ENCODE assay signal across 12 cellular contexts in genomic region chr11:118176400-118177134, GRCh38. TPM values are rescaled to one million over a fixed set of nuclear protein-coding genes. Genes with fewer than 3 reads are reported as not detected.
DNase-seq lines count a peak whose midpoint lies in the region; ATAC-seq lines count a peak whose summit lies in the region.
"Had no signal": no experiment of that assay in that cellular context is flagged by ENCODE, and none has a peak within 500 bp of the region (broad histone marks: within the 10 kb centered on the region; RNA-seq: fewer than 3 reads in every experiment).

A gene with protein sequence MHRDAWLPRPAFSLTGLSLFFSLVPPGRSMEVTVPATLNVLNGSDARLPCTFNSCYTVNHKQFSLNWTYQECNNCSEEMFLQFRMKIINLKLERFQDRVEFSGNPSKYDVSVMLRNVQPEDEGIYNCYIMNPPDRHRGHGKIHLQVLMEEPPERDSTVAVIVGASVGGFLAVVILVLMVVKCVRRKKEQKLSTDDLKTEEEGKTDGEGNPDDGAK (minus strand): TSS chr11:118176639. CDS start chr11:118176431, 208 bp downstream.

- H3K27ac Mint-ChIP-seq in activated CD4-positive, alpha-beta memory T cell treated with anti-CD3 and anti-CD28 coated beads for 36 hours = no peak within 1 kb of the TSS
- H3K27ac Mint-ChIP-seq: activated CD4-positive, alpha-beta T cell treated with anti-CD3 and anti-CD28 coated beads for 36 hours had no signal

- DNase-seq in SW480 (ENCODE audit: low spot score) (peak; percentile 31), left cardiac atrium (no peak), NCI-H2107 treated with DMSO at 0.1 percent for 48 hours (lab: John Stamatoyannopoulos, UW; ENCODE audit: unreplicated experiment) (no peak), mesenteric fat pad (ENCODE audit: low spot score) (no peak)
- no peak for DNase-seq in activated CD4-positive, alpha-beta memory T cell treated with anti-CD3 and anti-CD28 coated beads for 36 hours
- DNase-seq: activated CD4-positive, alpha-beta T cell treated with anti-CD3 and anti-CD28 coated beads for 36 hours; testis had no signal

- POLR2A ChIA-PET in activated CD4-positive, alpha-beta memory T cell treated with anti-CD3 and anti-CD28 coated beads for 36 hours (lab: Charles Lee) = no interaction called here

- peak within 1 kb of the TSS; percentile 36 to 80 (median 61); a peak in 21 of 22 replicates for H3K4me2 ChIP-seq in BLaER1 treated with 17β-estradiol and CSF1 and Interleukin-3, amounts not matched to agents 10 nM and 100 nM

- no peaks in the 10 kb centered on the region for H3K27me3 ChIP-seq in BLaER1 treated with 17β-estradiol and CSF1 and Interleukin-3, amounts not matched to agents 10 nM and 100 nM
- peaks cover 27% of the 10 kb centered on the region for H3K27me3 ChIP-seq in neuron (ENCODE audit: insufficient read depth, low read length)
- H3K27me3 ChIP-seq: testis had no signal

- intact Hi-C loops in left cardiac atrium (cut with DNase I) = no loop called here
- intact Hi-C loops in activated CD4-positive, alpha-beta memory T cell treated with anti-CD3 and anti-CD28 coated beads for 36 hours (cut with micrococcal nuclease) = no loop called here

- ATAC-seq in left cardiac atrium = peak; percentile 36 to 49
- no peak for ATAC-seq in HG03135 (IDR thresholded peaks at IDR 0.05; ENCODE audit: unreplicated experiment)
- ATAC-seq: activated CD4-positive, alpha-beta T cell treated with anti-CD3 and anti-CD28 coated beads for 36 hours; GM12878 had no signal

- H3K4me1 Mint-ChIP-seq in activated CD4-positive, alpha-beta memory T cell treated with anti-CD3 and anti-CD28 coated beads for 36 hours (ENCODE audit: low read depth) = no peaks in the 10 kb centered on the region

- H3K36me3 Mint-ChIP-seq in activated CD4-positive, alpha-beta memory T cell treated with anti-CD3 and anti-CD28 coated beads for 36 hours = no peaks in the 10 kb centered on the region

- CTCF ChIA-PET in activated CD4-positive, alpha-beta memory T cell treated with anti-CD3 and anti-CD28 coated beads for 36 hours (lab: Charles Lee) = no interaction called here

- peak within 1 kb of the TSS in 2 of 11 experiments; percentile 5 to 17; a peak in 3 of 22 replicates for H3K9ac ChIP-seq in BLaER1 treated with 17β-estradiol and CSF1 and Interleukin-3, amounts not matched to agents 10 nM and 100 nM

- H3K9me3 Mint-ChIP-seq in activated CD4-positive, alpha-beta memory T cell treated with anti-CD3 and anti-CD28 coated beads for 36 hours = no peaks in the 10 kb centered on the region

- H3K4me1 ChIP-seq in BLaER1 treated with 17β-estradiol and CSF1 and Interleukin-3, amounts not matched to agents 10 nM and 100 nM = peaks cover 19 to 35% (median 29%) of the 10 kb centered on the region in 10 experiments
- H3K4me1 ChIP-seq in neuron (ENCODE audit: insufficient read depth, low read length) = peaks cover 5% of the 10 kb centered on the region

- no peak within 1 kb of the TSS for H3K4me3 Mint-ChIP-seq in activated CD4-positive, alpha-beta memory T cell treated with anti-CD3 and anti-CD28 coated beads for 36 hours
- H3K4me3 Mint-ChIP-seq: activated CD4-positive, alpha-beta T cell treated with anti-CD3 and anti-CD28 coated beads for 36 hours had no signal

- no peaks in the 10 kb centered on the region for H4K20me1 ChIP-seq in BLaER1 treated with 17β-estradiol and CSF1 and Interleukin-3, amounts not matched to agents 10 nM and 100 nM

- peaks cover 9% of the 10 kb centered on the region for H3K27me3 Mint-ChIP-seq in activated CD4-positive, alpha-beta memory T cell treated with anti-CD3 and anti-CD28 coated beads for 36 hours

- no peaks in the 10 kb centered on the region for H3K36me3 ChIP-seq in BLaER1 treated with 17β-estradiol and CSF1 and Interleukin-3, amounts not matched to agents 10 nM and 100 nM
- H3K36me3 ChIP-seq in neuron (ENCODE audit: insufficient read depth, low read length) = no peaks in the 10 kb centered on the region
- H3K36me3 ChIP-seq: HAP-1 had no signal

- no peak within 1 kb of the TSS for H3K4me3 ChIP-seq in BLaER1 treated with 17β-estradiol and CSF1 and Interleukin-3, amounts not matched to agents 10 nM and 100 nM
- peak within 1 kb of the TSS; percentile 18 for H3K4me3 ChIP-seq in neuron (ENCODE audit: low read length)
- H3K4me3 ChIP-seq: GM12878, HAP-1, testis had no signal

- H3K9me3 ChIP-seq in BLaER1 treated with 17β-estradiol and CSF1 and Interleukin-3, amounts not matched to agents 10 nM and 100 nM (replicated peaks in 1 of 11) = no peaks in the 10 kb centered on the region
- no peaks in the 10 kb centered on the region for H3K9me3 ChIP-seq in neuron (ENCODE audit: low read length)
- H3K9me3 ChIP-seq: HAP-1, testis had no signal

- H2AFZ ChIP-seq in neuron (ENCODE audit: low read depth, low read length) = peak within 1 kb of the TSS; percentile 9

- H3K27ac ChIP-seq in BLaER1 treated with 17β-estradiol and CSF1 and Interleukin-3, amounts not matched to agents 10 nM and 100 nM = no peak within 1 kb of the TSS
- H3K27ac ChIP-seq: testis had no signal

RNA-seq across cellular contexts. Expression of the gene that starts here (rescaled TPM):
- total RNA-seq in left cardiac atrium (10 to 100 TPM in 1 of 2 donors, 1 to 10 TPM in 1; 3.3 to 10.1 TPM), mesenteric fat pad (not detected)
- total RNA-seq in activated CD4-positive, alpha-beta memory T cell treated with anti-CD3 and anti-CD28 coated beads for 36 hours = not detected
- total RNA-seq: activated CD4-positive, alpha-beta T cell treated with anti-CD3 and anti-CD28 coated beads for 36 hours; GM12878 had no signal
